ENCODE assay signal across 8 cellular contexts in the genomic region with DNA sequence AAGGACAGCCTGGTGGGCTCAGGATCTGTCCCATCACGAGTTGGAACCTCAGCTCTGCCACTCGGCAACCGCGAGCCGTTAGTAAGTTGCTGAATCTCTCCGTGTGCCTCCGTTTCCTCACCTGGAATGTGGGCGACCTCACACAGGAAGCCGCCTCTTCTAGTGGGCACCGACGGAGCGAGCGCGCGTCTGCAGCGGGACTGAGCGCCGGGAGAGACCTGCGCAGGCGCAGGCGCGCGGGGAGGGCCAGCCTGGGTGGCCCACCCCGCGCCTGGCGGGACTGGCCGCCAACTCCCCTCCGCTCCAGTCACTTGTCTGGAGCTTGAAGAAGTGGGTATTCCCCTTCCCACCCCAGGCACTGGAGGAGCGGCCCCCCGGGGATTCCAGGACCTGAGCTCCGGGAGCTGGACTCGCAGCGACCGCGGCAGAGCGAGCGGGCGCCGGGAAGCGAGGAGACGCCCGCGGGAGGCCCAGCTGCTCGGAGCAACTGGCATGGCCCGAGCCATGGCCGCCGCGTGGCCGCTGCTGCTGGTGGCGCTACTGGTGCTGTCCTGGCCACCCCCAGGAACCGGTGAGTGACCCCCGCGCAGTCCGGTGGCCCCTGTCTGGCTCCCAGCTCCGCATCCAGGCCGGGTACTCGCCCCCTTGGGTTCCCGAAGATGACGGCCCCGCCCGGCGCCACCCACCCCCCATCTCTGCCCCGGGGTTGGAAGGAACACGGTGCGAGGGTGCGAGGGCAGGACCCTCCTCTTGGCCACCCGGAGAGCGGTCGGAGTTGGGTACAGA. TPM values are rescaled to one million over a fixed set of nuclear protein-coding genes. Genes with fewer than 3 reads are reported as not detected.
DNase-seq lines count a peak whose midpoint lies in the region; ATAC-seq and TF ChIP-seq lines count a peak whose summit lies in the region.

A gene with protein sequence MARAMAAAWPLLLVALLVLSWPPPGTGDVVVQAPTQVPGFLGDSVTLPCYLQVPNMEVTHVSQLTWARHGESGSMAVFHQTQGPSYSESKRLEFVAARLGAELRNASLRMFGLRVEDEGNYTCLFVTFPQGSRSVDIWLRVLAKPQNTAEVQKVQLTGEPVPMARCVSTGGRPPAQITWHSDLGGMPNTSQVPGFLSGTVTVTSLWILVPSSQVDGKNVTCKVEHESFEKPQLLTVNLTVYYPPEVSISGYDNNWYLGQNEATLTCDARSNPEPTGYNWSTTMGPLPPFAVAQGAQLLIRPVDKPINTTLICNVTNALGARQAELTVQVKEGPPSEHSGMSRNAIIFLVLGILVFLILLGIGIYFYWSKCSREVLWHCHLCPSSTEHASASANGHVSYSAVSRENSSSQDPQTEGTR (plus strand): TSS at position 306 of the 786 bp plus-strand sequence. CDS start 187 bp downstream, at position 493.

- ATAC-seq in gastroesophageal sphincter (peak; percentile 96), thoracic aorta (ENCODE audit: insufficient number of reproducible peaks, low FRiP score, low read depth) (peak; percentile 68)

- peak within 1 kb of the TSS; percentile 82 for H3K4me3 Mint-ChIP-seq in activated naive CD4-positive, alpha-beta T cell treated with anti-CD3 and anti-CD28 coated beads, Interleukin-2, amount 50 U/mL, for 24 hours
- peak within 1 kb of the TSS; percentile 89 to 92 (median 92) for H3K4me3 Mint-ChIP-seq in nephron

- TF ChIP-seq POLR2A in gastroesophageal sphincter (IDR thresholded peaks at IDR 0.05): peak; percentile 54 to 72

- H3K9me3 Mint-ChIP-seq in activated naive CD4-positive, alpha-beta T cell treated with anti-CD3 and anti-CD28 coated beads, Interleukin-2, amount 50 U/mL, for 24 hours: no peaks in the 10 kb centered on the region
- no peaks in the 10 kb centered on the region for H3K9me3 Mint-ChIP-seq in nephron

- no CpG with 5 or more reads among the region's 69 CpGs for WGBS in gastroesophageal sphincter (ENCODE audit: low coverage in 1 of 2), 2 donors

- H3K4me2 ChIP-seq in BLaER1: peak within 1 kb of the TSS; percentile 80

- TF ChIP-seq EP300 in gastroesophageal sphincter (IDR thresholded peaks at IDR 0.05): no peak

- no peaks in the 10 kb centered on the region for H3K36me3 ChIP-seq in BLaER1
- peaks cover 0 to 20% of the 10 kb centered on the region in 2 donors for H3K36me3 ChIP-seq in gastroesophageal sphincter
- no peaks in the 10 kb centered on the region for H3K36me3 ChIP-seq in thoracic aorta

- TF ChIP-seq CTCF in gastroesophageal sphincter (IDR thresholded peaks at IDR 0.05) (peak in 1 of 4 experiments; percentile 22), nephron (IDR thresholded peaks at IDR 0.05; ENCODE audit: unreplicated experiment in 3 of 3) (no peak), thoracic aorta (IDR thresholded peaks at IDR 0.05) (no peak)

- H3K4me3 ChIP-seq in BLaER1 (peak within 1 kb of the TSS; percentile 75), gastroesophageal sphincter (peak within 1 kb of the TSS; percentile 59 to 90), thoracic aorta (peak within 1 kb of the TSS; percentile 80)

- H3K4me1 Mint-ChIP-seq in activated naive CD4-positive, alpha-beta T cell treated with anti-CD3 and anti-CD28 coated beads, Interleukin-2, amount 50 U/mL, for 24 hours: no peaks in the 10 kb centered on the region
- H3K4me1 Mint-ChIP-seq in nephron: peaks cover 21% of the 10 kb centered on the region

- H3K9ac ChIP-seq in BLaER1: peak within 1 kb of the TSS; percentile 76

- peak within 1 kb of the TSS; percentile 37; the same call in 1 of the 2 replicates for H3K27ac ChIP-seq in BLaER1
- H3K27ac ChIP-seq in gastroesophageal sphincter: peak within 1 kb of the TSS; percentile 30 to 93 (median 87)
- H3K27ac ChIP-seq in thoracic aorta: peak within 1 kb of the TSS; percentile 76

- H3K27me3 Mint-ChIP-seq in activated naive CD4-positive, alpha-beta T cell treated with anti-CD3 and anti-CD28 coated beads, Interleukin-2, amount 50 U/mL, for 24 hours: peaks cover 2% of the 10 kb centered on the region
- peaks cover 8% of the 10 kb centered on the region for H3K27me3 Mint-ChIP-seq in nephron (ENCODE audit: low read depth)

- no peaks in the 10 kb centered on the region for H4K20me1 ChIP-seq in BLaER1

- no peaks in the 10 kb centered on the region for H3K4me1 ChIP-seq in BLaER1
- H3K4me1 ChIP-seq in gastroesophageal sphincter: peaks cover 0 to 45% (median 9%) of the 10 kb centered on the region in 3 donors
- H3K4me1 ChIP-seq in thoracic aorta (ENCODE audit: control insufficient read depth in 1 of 2, low read depth in 2 of 2): peaks cover 3 to 22% of the 10 kb centered on the region in 2 donors

- H3K27me3 ChIP-seq in BLaER1 (no peaks in the 10 kb centered on the region), gastroesophageal sphincter (no peaks in the 10 kb centered on the region), thoracic aorta (replicated peaks; ENCODE audit: insufficient read depth) (no peaks in the 10 kb centered on the region)

- DNase-seq in HS-27A (ENCODE audit: low read depth): peak; percentile 55
- peak; percentile 84 for DNase-seq in OCI-M1 (lab: John Stamatoyannopoulos, UW)
- DNase-seq in thoracic aorta (ENCODE audit: low spot score): peak; percentile 26
- no peak for DNase-seq in NAMALWA (ENCODE audit: low spot score)

- H3K27ac Mint-ChIP-seq in activated naive CD4-positive, alpha-beta T cell treated with anti-CD3 and anti-CD28 coated beads, Interleukin-2, amount 50 U/mL, for 24 hours: no peak within 1 kb of the TSS
- H3K27ac Mint-ChIP-seq in nephron: peak within 1 kb of the TSS; percentile 15 to 83 (median 42)

- no peaks in the 10 kb centered on the region for H3K9me3 ChIP-seq in BLaER1
- no peaks in the 10 kb centered on the region for H3K9me3 ChIP-seq in gastroesophageal sphincter
- no peaks in the 10 kb centered on the region for H3K9me3 ChIP-seq in thoracic aorta

- no peaks in the 10 kb centered on the region for H3K36me3 Mint-ChIP-seq in activated naive CD4-positive, alpha-beta T cell treated with anti-CD3 and anti-CD28 coated beads, Interleukin-2, amount 50 U/mL, for 24 hours
- peaks cover 4% of the 10 kb centered on the region for H3K36me3 Mint-ChIP-seq in nephron (ENCODE audit: low read depth)

RNA-seq across cellular contexts. Expression of the gene that starts here (rescaled TPM):
- total RNA-seq in gastroesophageal sphincter (10 to 100 TPM; 27.1 to 58.5 (median 33.4) TPM), thoracic aorta (100 to 1,000 TPM in 1 of 2 donors, 10 to 100 TPM in 1; 59.7 to 102 TPM)

Comparison
In these comparisons a context has a peak if more than half of its experiments do, and no peak if none do; other contexts are left out.
1. H3K27ac ChIP-seq: peak in every context shown above with its lines; median percentile 87 in gastroesophageal sphincter; 76 in thoracic aorta; 37 in BLaER1.